Comparison of ENCODE assay signal across 28 cellular contexts in genomic region chr10:91788527-91788926, GRCh38. TPM values are rescaled to one million over a fixed set of nuclear protein-coding genes. Genes with fewer than 3 reads are reported as not detected.
A peak's percentile ranks its signal among the peaks of the same experiment; 100 is the strongest.
DNase-seq lines count a peak whose midpoint lies in the region; FAIRE-seq and TF ChIP-seq lines count a peak whose summit lies in the region.
"Had no signal": no experiment of that assay in that cellular context is flagged by ENCODE, and none has a peak within 500 bp of the region (broad histone marks: within the 10 kb centered on the region; RNA-seq: fewer than 3 reads in every experiment).

No MANE protein-coding gene starts in this region.

- intact Hi-C loops in activated CD4-positive, alpha-beta T cell treated with anti-CD3 and anti-CD28 coated beads, Interleukin-2, amount 10 ng/mL, durations not matched to agents 24 days and 14 days (cut with micrococcal nuclease) = no loop called here
- intact Hi-C loops in kidney (cut with DNase I) = no loop called here

- no peak overlapping the region for H3K4me3 Mint-ChIP-seq in endodermal cell
- H3K4me3 Mint-ChIP-seq in activated CD4-positive, alpha-beta T cell treated with anti-CD3 and anti-CD28 coated beads, Interleukin-2, amount 10 ng/mL, durations not matched to agents 24 days and 14 days = no peak overlapping the region
- H3K4me3 Mint-ChIP-seq: activated CD8-positive, alpha-beta T cell treated with anti-CD3 and anti-CD28 coated beads, Interleukin-2, amount 10 ng/mL, durations not matched to agents 7 days and 5 days; activated naive CD8-positive, alpha-beta T cell; neural crest cell; stimulated activated naive B cell treated with anti-CD40 and anti-IgM and Interleukin-4, amounts not matched to agents 10 μg/mL and 1 μg/mL and 100 μg/mL, for 72 hours had no signal

- H3K4me3 ChIP-seq in endodermal cell (ENCODE audit: low read length) = no peak overlapping the region
- H3K4me3 ChIP-seq in liver (ENCODE audit: low read depth in 1 of 3, low read length in 3 of 3) = no peak overlapping the region
- no peak overlapping the region for H3K4me3 ChIP-seq in brain microvascular endothelial cell (ENCODE audit: low read depth, low read length)
- no peak overlapping the region for H3K4me3 ChIP-seq in kidney (ENCODE audit: low read length in 2 of 2)
- H3K4me3 ChIP-seq: BLaER1 treated with 17β-estradiol and CSF1 and Interleukin-3, amounts not matched to agents 10 nM and 100 nM had no signal

- no peaks in the 10 kb centered on the region for H3K36me3 Mint-ChIP-seq in endodermal cell (ENCODE audit: low read depth)
- no peaks in the 10 kb centered on the region for H3K36me3 Mint-ChIP-seq in activated CD4-positive, alpha-beta T cell treated with anti-CD3 and anti-CD28 coated beads, Interleukin-2, amount 10 ng/mL, durations not matched to agents 24 days and 14 days (ENCODE audit: low read depth)
- H3K36me3 Mint-ChIP-seq: activated naive CD8-positive, alpha-beta T cell had no signal

- H3K27me3 Mint-ChIP-seq in endodermal cell (ENCODE audit: insufficient read depth) = peaks cover 10% of the 10 kb centered on the region
- H3K27me3 Mint-ChIP-seq in activated CD4-positive, alpha-beta T cell treated with anti-CD3 and anti-CD28 coated beads, Interleukin-2, amount 10 ng/mL, durations not matched to agents 24 days and 14 days = peaks cover 20% of the 10 kb centered on the region
- H3K27me3 Mint-ChIP-seq: stimulated activated naive B cell treated with anti-CD40 and anti-IgM and Interleukin-4, amounts not matched to agents 10 μg/mL and 1 μg/mL and 100 μg/mL, for 72 hours had no signal

- peak overlapping the region; percentile 50 for H3K27ac Mint-ChIP-seq in endodermal cell
- no peak overlapping the region for H3K27ac Mint-ChIP-seq in activated CD4-positive, alpha-beta T cell treated with anti-CD3 and anti-CD28 coated beads, Interleukin-2, amount 10 ng/mL, durations not matched to agents 24 days and 14 days
- H3K27ac Mint-ChIP-seq: activated CD8-positive, alpha-beta T cell treated with anti-CD3 and anti-CD28 coated beads, Interleukin-2, amount 10 ng/mL, durations not matched to agents 7 days and 5 days; activated naive CD8-positive, alpha-beta T cell; stimulated activated naive B cell treated with anti-CD40 and anti-IgM and Interleukin-4, amounts not matched to agents 10 μg/mL and 1 μg/mL and 100 μg/mL, for 72 hours had no signal

- H3K9me3 ChIP-seq in endodermal cell (ENCODE audit: control insufficient read depth, low read length) (no peaks in the 10 kb centered on the region), liver (ENCODE audit: control insufficient read depth in 4 of 4, low read length in 3 of 4) (no peaks in the 10 kb centered on the region), kidney (ENCODE audit: control insufficient read depth in 1 of 2, low read length in 2 of 2) (no peaks in the 10 kb centered on the region)
- H3K9me3 ChIP-seq: BLaER1 treated with 17β-estradiol and CSF1 and Interleukin-3, amounts not matched to agents 10 nM and 100 nM had no signal

- H3K4me1 ChIP-seq in endodermal cell (ENCODE audit: control insufficient read depth, insufficient read depth, low read length) (peaks cover 5% of the 10 kb centered on the region), liver (ENCODE audit: control insufficient read depth in 4 of 4, insufficient read depth in 4 of 4, low read length in 3 of 4) (peaks cover 0 to 7% (median 5%) of the 10 kb centered on the region in 4 donors), kidney (ENCODE audit: control insufficient read depth in 1 of 2, insufficient read depth in 1 of 2, low read depth in 1 of 2, low read length in 2 of 2) (no peaks in the 10 kb centered on the region)
- H3K4me1 ChIP-seq: BLaER1 treated with 17β-estradiol and CSF1 and Interleukin-3, amounts not matched to agents 10 nM and 100 nM had no signal

- in situ Hi-C loops in brain microvascular endothelial cell (cut with HindIII; ENCODE audit: low pct_ligation_motif_present, low sequenced_read_pairs) = no loop called here

- no peak for TF ChIP-seq CTCF in endodermal cell (conservative IDR thresholded peaks at IDR 0.05)
- no peak for TF ChIP-seq CTCF in liver (IDR thresholded peaks at IDR 0.05; ENCODE audit: low read depth, low read length, missing input control)
- TF ChIP-seq CTCF in brain microvascular endothelial cell (IDR thresholded peaks at IDR 0.05; ENCODE audit: low read depth, low read length, missing control alignments) = no peak
- no peak for TF ChIP-seq CTCF in kidney (IDR thresholded peaks at IDR 0.05; ENCODE audit: borderline replicate concordance, extremely low read depth, insufficient read depth)

- no peaks in the 10 kb centered on the region for H3K36me3 ChIP-seq in endodermal cell (ENCODE audit: control insufficient read depth, insufficient read depth, low read length)
- no peaks in the 10 kb centered on the region for H3K36me3 ChIP-seq in liver (ENCODE audit: control insufficient read depth in 4 of 4, insufficient read depth in 3 of 4, low read depth in 1 of 4, low read length in 3 of 4)
- H3K36me3 ChIP-seq in brain microvascular endothelial cell (replicated peaks) = no peaks in the 10 kb centered on the region
- H3K36me3 ChIP-seq in kidney (ENCODE audit: control insufficient read depth in 1 of 2, insufficient read depth in 2 of 2, low read length in 2 of 2) = no peaks in the 10 kb centered on the region
- H3K36me3 ChIP-seq: BLaER1 treated with 17β-estradiol and CSF1 and Interleukin-3, amounts not matched to agents 10 nM and 100 nM had no signal

- FAIRE-seq in kidney (lab: Jason Lieb, UNC) = no peak
- FAIRE-seq: GM18507, RCC 7860, TTC549 had no signal

- peak; percentile 40 for DNase-seq in ELF-1 (ENCODE audit: low read depth, low spot score)
- DNase-seq in NCI-H69 (lab: John Stamatoyannopoulos, UW) = peak; percentile 3
- peak; percentile 62 for DNase-seq in endodermal cell
- DNase-seq in NCI-H524 (lab: John Stamatoyannopoulos, UW) = no peak
- no peak for DNase-seq in brain microvascular endothelial cell
- no peak for DNase-seq in activated CD4-positive, alpha-beta T cell treated with anti-CD3 and anti-CD28 coated beads, Interleukin-2, amount 10 ng/mL, durations not matched to agents 24 days and 14 days
- no peak for DNase-seq in kidney
- DNase-seq: activated CD4-positive, alpha-beta T cell treated with anti-CD3 and anti-CD28 coated beads for 1 hour; activated CD8-positive, alpha-beta T cell treated with anti-CD3 and anti-CD28 coated beads, Interleukin-2, amount 10 ng/mL, durations not matched to agents 7 days and 5 days; activated effector memory CD4-positive, alpha-beta T cell treated with Interleukin-2 at 50 U/mL for 16 hours; anterior cingulate cortex; COR-L47; DMS79; HCEC 1CT; islet precursor cell; KBM-7; MM.1S; NCI-H1417; NCI-H524 treated with DMSO at 0.1 percent for 48 hours; stimulated activated CD4-positive, alpha-beta T cell treated with anti-CD3 and anti-CD28 coated beads, Interleukin-15, amount 100 ng/mL, for 24 hours; stimulated activated naive B cell treated with anti-CD40 and anti-IgM and Interleukin-4, amounts not matched to agents 10 μg/mL and 1 μg/mL and 100 μg/mL, for 72 hours had no signal

- H3K9ac ChIP-seq in endodermal cell (ENCODE audit: extremely low read depth, low read length, poor library complexity, severe bottlenecking) = no peak overlapping the region
- no peak overlapping the region for H3K9ac ChIP-seq in liver (ENCODE audit: low read depth in 1 of 2, low read length in 2 of 2)
- H3K9ac ChIP-seq in kidney (ENCODE audit: low read length in 2 of 2) = no peak overlapping the region
- H3K9ac ChIP-seq: BLaER1 treated with 17β-estradiol and CSF1 and Interleukin-3, amounts not matched to agents 10 nM and 100 nM had no signal

- peaks cover 23% of the 10 kb centered on the region for H3K27me3 ChIP-seq in endodermal cell (ENCODE audit: control insufficient read depth, insufficient read depth, low read length, poor library complexity, severe bottlenecking)
- H3K27me3 ChIP-seq in liver (ENCODE audit: control insufficient read depth in 4 of 4, insufficient read depth in 4 of 4, low read length in 3 of 4) = no peaks in the 10 kb centered on the region
- H3K27me3 ChIP-seq in brain microvascular endothelial cell (replicated peaks) = no peaks in the 10 kb centered on the region
- H3K27me3 ChIP-seq: BLaER1 treated with 17β-estradiol and CSF1 and Interleukin-3, amounts not matched to agents 10 nM and 100 nM had no signal

- H3K4me1 Mint-ChIP-seq in endodermal cell = peaks cover 12% of the 10 kb centered on the region
- no peaks in the 10 kb centered on the region for H3K4me1 Mint-ChIP-seq in activated CD4-positive, alpha-beta T cell treated with anti-CD3 and anti-CD28 coated beads, Interleukin-2, amount 10 ng/mL, durations not matched to agents 24 days and 14 days
- H3K4me1 Mint-ChIP-seq: neural crest cell; stimulated activated naive B cell treated with anti-CD40 and anti-IgM and Interleukin-4, amounts not matched to agents 10 μg/mL and 1 μg/mL and 100 μg/mL, for 72 hours had no signal

- H3K27ac ChIP-seq in endodermal cell (ENCODE audit: low read depth, low read length) = no peak overlapping the region
- H3K27ac ChIP-seq in liver (ENCODE audit: low read depth in 1 of 2, low read length in 2 of 2) = peak overlapping the region in 1 of 2 donors; percentile 54
- no peak overlapping the region for H3K27ac ChIP-seq in brain microvascular endothelial cell
- no peak overlapping the region for H3K27ac ChIP-seq in kidney (ENCODE audit: low read depth in 2 of 2, low read length in 2 of 2)
- H3K27ac ChIP-seq: BLaER1 treated with 17β-estradiol and CSF1 and Interleukin-3, amounts not matched to agents 10 nM and 100 nM had no signal

- peak; percentile 31 to 63 for TF ChIP-seq RAD21 in liver (IDR thresholded peaks at IDR 0.05)

- no peaks in the 10 kb centered on the region for H3K9me3 Mint-ChIP-seq in endodermal cell
- no peaks in the 10 kb centered on the region for H3K9me3 Mint-ChIP-seq in activated CD4-positive, alpha-beta T cell treated with anti-CD3 and anti-CD28 coated beads, Interleukin-2, amount 10 ng/mL, durations not matched to agents 24 days and 14 days
- H3K9me3 Mint-ChIP-seq: neural crest cell; stimulated activated naive B cell treated with anti-CD40 and anti-IgM and Interleukin-4, amounts not matched to agents 10 μg/mL and 1 μg/mL and 100 μg/mL, for 72 hours had no signal

- 62 to 69% methylated on average over 2 to 5 of the region's 5 CpGs for WGBS in endodermal cell (ENCODE audit: insufficient coverage in 1 of 2, insufficient read length in 1 of 2), 2 experiments
- 22% methylated on average over 5 of the region's 5 CpGs for WGBS in liver

TF ChIP-seq in liver, 16 proteins besides CTCF, POLR2A, EP300 and RAD21 (continues in another document):
- TF ChIP-seq EGR1 (IDR thresholded peaks at IDR 0.05; ENCODE audit: low read depth in 2 of 2) (no peak), JUND (IDR thresholded peaks at IDR 0.05) (peak in 1 of 2 donors; percentile 32), RXRA (IDR thresholded peaks at IDR 0.05) (peak; percentile 54 to 62)

RNA-seq across cellular contexts. Expression of gene TNKS2, which starts 9.7 kb away (rescaled TPM):
- total RNA-seq in endodermal cell = 10 to 100 TPM; 51.3 to 59.9 TPM
- 52.6 TPM for polyA plus RNA-seq in endodermal cell (2013, experiment 1 of 2)
- polyA plus RNA-seq in endodermal cell (2013, experiment 2 of 2) = 48.6 TPM
- 10 to 100 TPM; 29.8 to 30.7 TPM for total RNA-seq in liver
- 1 to 10 TPM; 5.2 to 6.7 TPM for polyA plus RNA-seq in liver
- 27.5 and 28.8 TPM in 2 replicates for total RNA-seq in activated CD4-positive, alpha-beta T cell treated with anti-CD3 and anti-CD28 coated beads, Interleukin-2, amount 10 ng/mL, durations not matched to agents 24 days and 14 days
- 31.6 TPM for total RNA-seq in kidney
- 7.4 TPM for polyA plus RNA-seq in kidney (ENCODE audit: insufficient read depth, low read depth, low replicate concordance)

Comparison
In these comparisons a context has a peak if more than half of its experiments do, and no peak if none do; other contexts are left out.
1. DNase-seq: peak in ELF-1 (single experiment), NCI-H69 (single experiment) and endodermal cell (single experiment); none in NCI-H524 (0 of 2), brain microvascular endothelial cell (single experiment), activated CD4-positive, alpha-beta T cell treated with anti-CD3 and anti-CD28 coated beads, Interleukin-2, amount 10 ng/mL, durations not matched to agents 24 days and 14 days (single experiment) and kidney (single experiment).